In the genomic region with DNA sequence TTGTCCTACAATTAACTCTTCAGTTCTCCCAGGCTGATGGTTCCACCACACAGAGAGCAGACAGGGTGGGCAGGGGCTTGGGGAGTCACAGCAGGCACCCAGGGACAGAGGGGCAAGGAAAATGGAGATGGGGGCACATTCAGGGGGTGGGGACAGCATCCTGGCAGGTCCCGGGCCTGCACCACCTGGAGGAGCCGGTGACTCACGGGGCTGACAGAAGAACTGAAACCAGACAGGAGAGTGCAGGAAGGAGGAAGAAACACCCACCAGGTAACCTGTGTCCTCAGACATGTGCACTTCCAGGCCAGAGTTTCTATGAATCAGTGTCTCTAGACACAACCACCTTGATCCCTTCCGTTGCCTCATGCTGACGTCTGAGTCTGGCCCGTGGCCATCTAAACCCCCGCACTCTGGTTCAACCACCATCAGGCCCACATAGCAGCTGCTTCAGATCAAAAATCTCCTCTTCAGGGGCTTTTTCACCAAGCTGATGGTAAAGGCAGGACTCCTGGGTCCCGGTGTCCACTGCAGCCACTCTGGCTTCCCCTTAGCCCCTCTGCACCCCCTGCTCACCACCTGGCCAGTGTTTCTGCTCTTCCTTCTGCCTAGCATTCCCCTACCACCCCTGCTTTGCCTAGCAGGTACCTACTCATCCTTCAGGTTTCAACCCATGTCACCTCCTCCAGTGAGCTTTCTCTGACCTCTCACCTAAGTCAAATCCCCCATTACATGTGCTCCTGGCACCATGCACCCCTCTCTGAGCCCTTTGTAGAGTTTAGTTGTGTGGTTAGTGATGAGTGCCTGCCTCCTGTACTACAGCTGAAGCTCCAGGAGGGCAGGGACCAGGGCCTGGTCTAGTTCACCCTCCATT, we compare ENCODE assay signal across 7 cellular contexts. TPM values are rescaled to one million over a fixed set of nuclear protein-coding genes. Genes with fewer than 3 reads are reported as not detected.
A peak's percentile ranks its signal among the peaks of the same experiment; 100 is the strongest.
DNase-seq lines count a peak whose midpoint lies in the region; ATAC-seq lines count a peak whose summit lies in the region.

No MANE protein-coding gene starts in this region.

- peak overlapping the region; percentile 38 for H2AK5ac ChIP-seq in mesenchymal stem cell (ENCODE audit: low read length, severe bottlenecking)

- H3K18ac ChIP-seq in mesenchymal stem cell (ENCODE audit: low read depth in 1 of 2, low read length in 2 of 2) = no peak overlapping the region

- no peak overlapping the region for H2AFZ ChIP-seq in mesenchymal stem cell (ENCODE audit: low read depth, low read length)

- intact Hi-C loops in left colon (cut with DNase I, micrococcal nuclease) = loop anchor here in 1 of 2 donors (5.0 kb wide), 1 partner anchor 53 kb away; no protein-coding TSS in a partner anchor

- no peak overlapping the region for H2BK15ac ChIP-seq in mesenchymal stem cell (ENCODE audit: low read depth, poor library complexity, severe bottlenecking)

- peaks cover 1% of the 10 kb centered on the region for H3K79me1 ChIP-seq in mesenchymal stem cell (replicated peaks; ENCODE audit: low read length, poor library complexity, severe bottlenecking)

- ATAC-seq in GM19351 (IDR thresholded peaks at IDR 0.05; ENCODE audit: unreplicated experiment) (peak; percentile 57), HG03159 (IDR thresholded peaks at IDR 0.05; ENCODE audit: unreplicated experiment) (peak; percentile 50), left colon (no peak)

- no peak overlapping the region for H3K23ac ChIP-seq in mesenchymal stem cell (ENCODE audit: low read length in 2 of 2)

- peak overlapping the region; percentile 29 for H3K9ac ChIP-seq in mesenchymal stem cell (ENCODE audit: low read length)

- peak overlapping the region; percentile 29 for H4K8ac ChIP-seq in mesenchymal stem cell (ENCODE audit: low read length)

- H3K4me2 ChIP-seq in mesenchymal stem cell (ENCODE audit: low read length, poor library complexity, severe bottlenecking) = no peak overlapping the region

- peaks cover 0 to 2% of the 10 kb centered on the region in 2 experiments for H3K36me3 ChIP-seq in mesenchymal stem cell (ENCODE audit: control insufficient read depth in 1 of 2, insufficient read depth in 2 of 2, low read depth in 1 of 2, low read length in 2 of 2)
- H3K36me3 ChIP-seq in MG63 = no peaks in the 10 kb centered on the region

- no peak overlapping the region for H3K4me3 ChIP-seq in mesenchymal stem cell (ENCODE audit: insufficient read depth in 1 of 2, low read depth in 1 of 2, low read length in 2 of 2)
- no peak overlapping the region for H3K4me3 ChIP-seq in MG63

- H3K27ac ChIP-seq in mesenchymal stem cell (ENCODE audit: low read length, poor library complexity, severe bottlenecking) = no peak overlapping the region

- peaks cover 56% of the 10 kb centered on the region for H3K4me1 ChIP-seq in mesenchymal stem cell (ENCODE audit: control insufficient read depth, insufficient read depth, low read depth, low read length)

- no peak overlapping the region for H3K14ac ChIP-seq in mesenchymal stem cell (ENCODE audit: low read length in 2 of 2)

- H3K27me3 ChIP-seq in mesenchymal stem cell (ENCODE audit: control insufficient read depth in 1 of 2, insufficient read depth in 1 of 2, low read length in 2 of 2) = no peaks in the 10 kb centered on the region
- H3K27me3 ChIP-seq in MG63 = no peaks in the 10 kb centered on the region

- H2BK5ac ChIP-seq in mesenchymal stem cell (ENCODE audit: low read depth, low read length, poor library complexity, severe bottlenecking) = no peak overlapping the region

- no peaks in the 10 kb centered on the region for H3K9me3 ChIP-seq in mesenchymal stem cell (ENCODE audit: control insufficient read depth, low read length)
- H3K9me3 ChIP-seq in MG63 = no peaks in the 10 kb centered on the region

- H2BK12ac ChIP-seq in mesenchymal stem cell (ENCODE audit: low read length in 2 of 2) = no peak overlapping the region

- no peak overlapping the region for H4K91ac ChIP-seq in mesenchymal stem cell (ENCODE audit: low read length)

- 81% methylated on average over 8 of the region's 8 CpGs for WGBS in mesenchymal stem cell

- H3K4ac ChIP-seq in mesenchymal stem cell (ENCODE audit: low read depth in 1 of 2, low read length in 2 of 2) = no peak overlapping the region

- peak; percentile 70 to 74 for DNase-seq in activated CD8-positive, alpha-beta memory T cell treated with anti-CD3 and anti-CD28 coated beads for 4 hours (ENCODE audit: low read depth in 2 of 2)
- DNase-seq in mesenchymal stem cell = no peak
- no peak for DNase-seq in left colon
- no peak for DNase-seq in DMS114 treated with DMSO at 0.1 percent for 48 hours (lab: John Stamatoyannopoulos, UW; ENCODE audit: unreplicated experiment)
- no peak for DNase-seq in MG63

- H2BK120ac ChIP-seq in mesenchymal stem cell (ENCODE audit: low read depth, low read length) = no peak overlapping the region

RNA-seq across cellular contexts. Expression of gene CYP11A1, which starts 16.5 kb away (rescaled TPM):
- 0.08 TPM for polyA plus RNA-seq in mesenchymal stem cell (2013, experiment 1 of 2)
- 0.07 TPM for polyA plus RNA-seq in mesenchymal stem cell (2013, experiment 2 of 2)
- under 1 TPM in 1 of 2 donors, not detected in 1; 0.31 TPM for total RNA-seq in left colon
- 0.30 and 6.3 TPM in 2 replicates for total RNA-seq in MG63 (2014; rRNA removed; shearing (Covaris generic); ENCODE audit: low replicate concordance)

RNA-seq across cellular contexts. Expression of gene SEMA7A, which starts 49.8 kb away (rescaled TPM):
- polyA plus RNA-seq in mesenchymal stem cell (2013, experiment 1 of 2) = 0.94 TPM
- polyA plus RNA-seq in mesenchymal stem cell (2013, experiment 2 of 2) = 1.1 TPM
- 1 to 10 TPM in 1 of 2 donors, under 1 TPM in 1; 0.79 to 1.7 TPM for total RNA-seq in left colon
- 10.5 and 12.0 TPM in 2 replicates for total RNA-seq in MG63 (2014; rRNA removed; shearing (Covaris generic); ENCODE audit: low replicate concordance)

Comparison
In these comparisons a context has a peak if more than half of its experiments do, and no peak if none do; other contexts are left out.
1. DNase-seq: peak in activated CD8-positive, alpha-beta memory T cell treated with anti-CD3 and anti-CD28 coated beads for 4 hours (2 of 2); none in mesenchymal stem cell (single experiment), left colon (0 of 2), DMS114 treated with DMSO at 0.1 percent for 48 hours (single experiment) and MG63 (single experiment).